16 cellular contexts compared by ENCODE assay signal in genomic region chr20:35387334-35387733, GRCh38. TPM values are rescaled to one million over a fixed set of nuclear protein-coding genes. Genes with fewer than 3 reads are reported as not detected.
DNase-seq lines count a peak whose midpoint lies in the region; ATAC-seq and TF ChIP-seq lines count a peak whose summit lies in the region.
"Had no signal": no experiment of that assay in that cellular context is flagged by ENCODE, and none has a peak within 500 bp of the region (broad histone marks: within the 10 kb centered on the region; RNA-seq: fewer than 3 reads in every experiment).

No MANE protein-coding gene starts in this region.

- BruUV-seq in HCT116 (replicated peaks; lab: Mats Ljungman, UMichigan) = no TSS peak

- H3K4me3 ChIP-seq in HCT116 (replicated peaks in 1 of 2; ENCODE audit: low read depth in 1 of 2, low read length in 2 of 2) = no peak overlapping the region
- H3K4me3 ChIP-seq: lung, smooth muscle cell had no signal

- no peak overlapping the region for H2AFZ ChIP-seq in HCT116 (ENCODE audit: low read depth, low read length, poor library complexity, severe bottlenecking)

- TF ChIP-seq RAD21 in HCT116 (IDR thresholded peaks at IDR 0.05; ENCODE audit: low read depth) = no peak

- CTCF ChIA-PET in HCT116 (lab: Charles Lee) (no interaction called here), RWPE1 (lab: Yijun Ruan, JAX) (interaction anchor here (0.7 kb wide), 3 partner anchors 15 to 144 kb away, joined by 3 to 7 read pairs (median 3); no protein-coding TSS in a partner anchor)

- H3K36me3 Mint-ChIP-seq in immature natural killer cell = peaks cover 8 to 12% (median 9%) of the 10 kb centered on the region in 3 donors

- no peaks in the 10 kb centered on the region for H3K9me2 ChIP-seq in HCT116 (ENCODE audit: insufficient read depth)

- DNase-seq in HCT116 (ENCODE audit: low read depth, low spot score) = no peak
- DNase-seq in RWPE1 (ENCODE audit: low spot score) = peak; percentile 78
- DNase-seq in fibroblast of peridontal ligament (ENCODE audit: extremely low read depth) = peak; percentile 61
- DNase-seq in smooth muscle cell of the brain vasculature (ENCODE audit: low read depth, low spot score) = peak; percentile 50
- no peak for DNase-seq in immature natural killer cell
- no peak for DNase-seq in UCSD-AML1 (lab: John Stamatoyannopoulos, UW; ENCODE audit: unreplicated experiment)
- DNase-seq: activated CD4-positive, alpha-beta T cell treated with anti-CD3 and anti-CD28 coated beads for 1 hour; activated T-cell treated with anti-CD3 and anti-CD28 coated beads, Interleukin-2, amount 50 U/mL, for 4 hours; effector memory CD4-positive, alpha-beta T cell; hippocampal formation; NCI-H2227 treated with DMSO at 0.1 percent for 48 hours; T-helper 1 cell had no signal

- POLR2A ChIA-PET in HCT116 (lab: Charles Lee) (interaction anchor here (0.6 to 1.4 kb wide), 2 partner anchors 25 to 82 kb away, joined by 3 read pairs; partner anchors contain the start of gene UQCC1), RWPE1 (lab: Yijun Ruan, JAX; ENCODE audit: low non-redundant PET) (no interaction called here)

- no peak for TF ChIP-seq POLR2A in HCT116 (IDR thresholded peaks at IDR 0.05; ENCODE audit: borderline replicate concordance, extremely low read depth, insufficient read depth, insufficient read length)

- RAD21 ChIA-PET in HCT116 (lab: Charles Lee; ENCODE audit: low non-redundant PET in 1 of 2, low total read pairs in 2 of 2, uncharacterized antibody in 2 of 2, unreplicated experiment in 2 of 2) = no interaction called here

- no peak for TF ChIP-seq CTCF in HCT116 (IDR thresholded peaks at IDR 0.05 in 2 of 3, conservative IDR thresholded peaks at IDR 0.05 in 1 of 3; ENCODE audit: borderline replicate concordance in 1 of 3, insufficient read depth in 1 of 3, low read depth in 2 of 3, low read length in 2 of 3)
- TF ChIP-seq CTCF in RWPE1 (conservative IDR thresholded peaks at IDR 0.05; ENCODE audit: low read depth) = no peak

- no peaks in the 10 kb centered on the region for H3K9me3 ChIP-seq in HCT116 (ENCODE audit: control insufficient read depth in 1 of 2, insufficient read depth in 1 of 2, low read depth in 1 of 2, low read length in 2 of 2)

- peaks cover 0 to 2% (median 0%) of the 10 kb centered on the region in 3 donors for H3K27me3 Mint-ChIP-seq in immature natural killer cell (ENCODE audit: low read depth in 3 of 3)

- peaks cover 0 to 10% of the 10 kb centered on the region in 2 donors for H3K4me1 Mint-ChIP-seq in immature natural killer cell

- peaks cover 7 to 13% of the 10 kb centered on the region in 2 experiments; a peak in 2 of 4 replicates for H3K36me3 ChIP-seq in HCT116 (ENCODE audit: control insufficient read depth in 1 of 2, insufficient read depth in 2 of 2, low read length in 2 of 2)

- H3K27me3 ChIP-seq in HCT116 (ENCODE audit: insufficient read depth, low read length) = no peaks in the 10 kb centered on the region

- no peak overlapping the region for H3K4me3 Mint-ChIP-seq in immature natural killer cell
- H3K4me3 Mint-ChIP-seq: activated T-cell treated with anti-CD3 and anti-CD28 coated beads, Interleukin-2, amount 50 U/mL, for 4 hours had no signal

- no peaks in the 10 kb centered on the region for H3K9me3 Mint-ChIP-seq in immature natural killer cell
- H3K9me3 Mint-ChIP-seq: activated T-cell treated with anti-CD3 and anti-CD28 coated beads, Interleukin-2, amount 50 U/mL, for 4 hours had no signal

- intact Hi-C loops in HCT116 (cut with micrococcal nuclease) = no loop called here

- H3K9ac ChIP-seq in HCT116 (ENCODE audit: low read length) = no peak overlapping the region

- H3K27ac ChIP-seq in HCT116 (ENCODE audit: low read depth, low read length) (peak overlapping the region; percentile 29; the same call in 1 of the 2 replicates), RWPE1 (peak overlapping the region; percentile 56)

- peak; percentile 55; the same call in 1 of the 2 replicates for ATAC-seq in HCT116
- ATAC-seq in GM21515 (IDR thresholded peaks at IDR 0.05; ENCODE audit: unreplicated experiment) = no peak
- ATAC-seq: activated T-cell treated with anti-CD3 and anti-CD28 coated beads, Interleukin-2, amount 50 U/mL, for 4 hours had no signal

- H3K27ac Mint-ChIP-seq in immature natural killer cell = no peak overlapping the region

- no peaks in the 10 kb centered on the region for H4K20me1 ChIP-seq in HCT116 (ENCODE audit: insufficient read depth)

- H3K4me2 ChIP-seq in HCT116 (ENCODE audit: low read length) = peak overlapping the region; percentile 43
- H3K4me2 ChIP-seq: smooth muscle cell had no signal

- peaks cover 18 to 22% of the 10 kb centered on the region in 2 experiments for H3K4me1 ChIP-seq in HCT116 (ENCODE audit: control insufficient read depth in 1 of 2, insufficient read depth in 2 of 2, low read length in 2 of 2)

- H3K79me2 ChIP-seq in HCT116 (ENCODE audit: insufficient read depth, low read length) = peaks cover 70% of the 10 kb centered on the region

TF ChIP-seq in HCT116, 20 proteins besides CTCF, POLR2A, EP300 and RAD21:
- peak; percentile 43 for TF ChIP-seq TCF7L2 (IDR thresholded peaks at IDR 0.05; ENCODE audit: borderline replicate concordance, extremely low read depth, insufficient read depth, insufficient read length)
- no peak for TF ChIP-seq FOSL1 (IDR thresholded peaks at IDR 0.05; ENCODE audit: low read depth)
- no peak for TF ChIP-seq MAX (IDR thresholded peaks at IDR 0.05)
- peak; percentile 41; the same call in 1 of the 2 replicates for TF ChIP-seq CEBPB (IDR thresholded peaks at IDR 0.05; ENCODE audit: low read depth)
- TF ChIP-seq ZBTB33 (IDR thresholded peaks at IDR 0.05; ENCODE audit: extremely low read depth, insufficient replicate concordance, low read length) = no peak

RNA-seq across cellular contexts. Expression of gene UQCC1, which starts 24.4 kb away (rescaled TPM):
- total RNA-seq in HCT116 (2021; ENCODE audit: unreplicated experiment) = 51.7 TPM
- polyA plus RNA-seq in HCT116 (2012) = 24.7 and 28.3 TPM in 2 replicates
- polyA plus RNA-seq in immature natural killer cell = 10 to 100 TPM; 13.1 to 17.3 (median 14.7) TPM

RNA-seq across cellular contexts. Expression of gene GDF5, which starts 50.7 kb away (rescaled TPM):
- not detected for total RNA-seq in HCT116 (2021; ENCODE audit: unreplicated experiment)
- polyA plus RNA-seq in HCT116 (2012) = 0.12 and 0.16 TPM in 2 replicates
- polyA plus RNA-seq in immature natural killer cell = not detected
- total RNA-seq: activated T-cell treated with anti-CD3 and anti-CD28 coated beads, Interleukin-2, amount 50 U/mL, for 4 hours; OCI-LY7 had no signal

Comparison
In these comparisons a context has a peak if more than half of its experiments do, and no peak if none do; other contexts are left out.
1. DNase-seq: peak in RWPE1 (single experiment), fibroblast of peridontal ligament (single experiment) and smooth muscle cell of the brain vasculature (single experiment); none in HCT116 (single experiment), immature natural killer cell (0 of 3) and UCSD-AML1 (single experiment).